In genomic region chr5:157800109-157800508, GRCh38 we compare ENCODE assay signal across 27 cellular contexts.
"Had no signal": no experiment of that assay in that cellular context is flagged by ENCODE, and none has a peak within 500 bp of the region (broad histone marks: within the 10 kb centered on the region; RNA-seq: fewer than 3 reads in every experiment).

No MANE protein-coding gene starts in this region.

- ATAC-seq: effector memory CD8-positive, alpha-beta T cell; esophagus mucosa; foreskin keratinocyte; gastroesophageal sphincter; heart left ventricle; heart right ventricle had no signal

- FAIRE-seq: colon, endometrium, endothelial cell of umbilical vein had no signal

- H3K4me3 ChIP-seq: colonic mucosa, coronary artery, dorsolateral prefrontal cortex, esophagus muscularis mucosa, esophagus squamous epithelium, gastrocnemius medialis, gastroesophageal sphincter, heart left ventricle, heart right ventricle had no signal

- H3K27ac ChIP-seq: colonic mucosa, coronary artery, dorsolateral prefrontal cortex, epithelial cell of prostate, esophagus muscularis mucosa, esophagus squamous epithelium, foreskin keratinocyte, gastrocnemius medialis, gastroesophageal sphincter, heart left ventricle, heart right ventricle had no signal

- DNase-seq: colonic mucosa; cortex of kidney; dermis blood vessel endothelial cell; dorsolateral prefrontal cortex; effector CD4-positive, alpha-beta T cell; effector CD8-positive, alpha-beta T cell; effector memory CD4-positive, alpha-beta T cell; effector memory CD8-positive, alpha-beta T cell; endodermal cell; erythroblast; esophagus squamous epithelium; foreskin fibroblast; foreskin keratinocyte; foreskin melanocyte; gastrocnemius medialis; glutamatergic neuron; head of caudate nucleus; heart left ventricle; heart right ventricle had no signal

- H3K9me3 ChIP-seq: colonic mucosa, esophagus muscularis mucosa, esophagus squamous epithelium, gastrocnemius medialis, gastroesophageal sphincter, heart left ventricle, heart right ventricle had no signal

- H3K27me3 ChIP-seq: colonic mucosa, dorsolateral prefrontal cortex, esophagus muscularis mucosa, esophagus squamous epithelium, foreskin keratinocyte, gastrocnemius medialis, gastroesophageal sphincter, heart left ventricle, heart right ventricle had no signal

- H3K4me1 ChIP-seq: colonic mucosa, esophagus muscularis mucosa, esophagus squamous epithelium, foreskin keratinocyte, gastroesophageal sphincter, heart left ventricle had no signal
